In the genomic region with DNA sequence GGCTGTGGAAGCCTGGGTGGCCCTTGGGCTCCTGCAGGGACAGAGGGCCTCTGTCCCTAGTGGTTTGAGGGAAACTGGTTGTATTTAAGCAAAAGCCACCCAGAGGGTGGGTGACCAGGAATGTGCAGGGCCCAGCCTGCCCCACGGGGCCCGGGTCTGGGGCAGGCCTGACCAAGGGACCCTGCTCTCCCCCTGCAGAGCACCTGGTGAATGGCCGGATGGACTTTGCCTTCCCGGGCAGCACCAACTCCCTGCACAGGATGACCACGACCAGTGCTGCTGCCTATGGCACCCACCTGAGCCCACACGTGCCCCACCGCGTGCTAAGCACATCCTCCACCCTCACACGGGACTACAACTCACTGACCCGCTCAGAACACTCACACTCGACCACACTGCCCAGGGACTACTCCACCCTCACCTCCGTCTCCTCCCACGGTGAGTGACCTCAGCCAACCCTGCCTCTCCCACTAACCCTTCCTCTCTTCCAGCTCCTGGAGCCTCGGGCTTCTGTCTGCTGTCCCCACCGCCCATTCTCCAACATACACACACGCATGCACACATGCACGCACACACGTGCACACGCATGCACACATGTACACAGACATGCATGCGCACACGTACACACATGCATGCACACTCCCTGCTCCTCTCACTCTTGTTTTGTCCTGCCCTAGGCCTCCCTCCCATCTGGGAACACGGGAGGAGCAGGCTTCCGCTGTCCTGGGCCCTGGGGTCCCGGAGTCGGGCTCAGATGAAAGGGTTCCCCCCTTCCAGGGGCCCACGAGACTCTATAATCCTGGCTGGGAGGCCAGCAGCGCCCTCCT, we compare ENCODE assay signal across 1 cellular context.
A peak's percentile ranks its signal among the peaks of the same experiment; 100 is the strongest.
TF ChIP-seq lines count a peak whose summit lies in the region.

No MANE protein-coding gene starts in this region.

TF ChIP-seq in HepG2, 621 proteins besides CTCF, POLR2A, EP300 and RAD21 (continued from another document and continues in another):
- TF ChIP-seq, protein P1, sequence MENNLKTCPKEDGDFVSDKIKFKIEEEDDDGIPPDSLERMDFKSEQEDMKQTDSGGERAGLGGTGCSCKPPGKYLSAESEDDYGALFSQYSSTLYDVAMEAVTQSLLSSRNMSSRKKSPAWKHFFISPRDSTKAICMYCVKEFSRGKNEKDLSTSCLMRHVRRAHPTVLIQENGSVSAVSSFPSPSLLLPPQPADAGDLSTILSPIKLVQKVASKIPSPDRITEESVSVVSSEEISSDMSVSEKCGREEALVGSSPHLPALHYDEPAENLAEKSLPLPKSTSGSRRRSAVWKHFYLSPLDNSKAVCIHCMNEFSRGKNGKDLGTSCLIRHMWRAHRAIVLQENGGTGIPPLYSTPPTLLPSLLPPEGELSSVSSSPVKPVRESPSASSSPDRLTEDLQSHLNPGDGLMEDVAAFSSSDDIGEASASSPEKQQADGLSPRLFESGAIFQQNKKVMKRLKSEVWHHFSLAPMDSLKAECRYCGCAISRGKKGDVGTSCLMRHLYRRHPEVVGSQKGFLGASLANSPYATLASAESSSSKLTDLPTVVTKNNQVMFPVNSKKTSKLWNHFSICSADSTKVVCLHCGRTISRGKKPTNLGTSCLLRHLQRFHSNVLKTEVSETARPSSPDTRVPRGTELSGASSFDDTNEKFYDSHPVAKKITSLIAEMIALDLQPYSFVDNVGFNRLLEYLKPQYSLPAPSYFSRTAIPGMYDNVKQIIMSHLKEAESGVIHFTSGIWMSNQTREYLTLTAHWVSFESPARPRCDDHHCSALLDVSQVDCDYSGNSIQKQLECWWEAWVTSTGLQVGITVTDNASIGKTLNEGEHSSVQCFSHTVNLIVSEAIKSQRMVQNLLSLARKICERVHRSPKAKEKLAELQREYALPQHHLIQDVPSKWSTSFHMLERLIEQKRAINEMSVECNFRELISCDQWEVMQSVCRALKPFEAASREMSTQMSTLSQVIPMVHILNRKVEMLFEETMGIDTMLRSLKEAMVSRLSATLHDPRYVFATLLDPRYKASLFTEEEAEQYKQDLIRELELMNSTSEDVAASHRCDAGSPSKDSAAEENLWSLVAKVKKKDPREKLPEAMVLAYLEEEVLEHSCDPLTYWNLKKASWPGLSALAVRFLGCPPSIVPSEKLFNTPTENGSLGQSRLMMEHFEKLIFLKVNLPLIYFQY (CRISPR knock-in tag; IDR thresholded peaks at IDR 0.05; ENCODE audit: borderline replicate concordance), result peak; percentile 57; the same call in 1 of the 2 replicates
- TF ChIP-seq RBAK (CRISPR knock-in tag; IDR thresholded peaks at IDR 0.05) (0 out of 2 replicates have a peak, but pooled peaks have one; percentile 43), ZHX1 (CRISPR knock-in tag; IDR thresholded peaks at IDR 0.05; ENCODE audit: low read depth) (peak; percentile 92; the same call in 1 of the 2 replicates), KLF16 (CRISPR knock-in tag; IDR thresholded peaks at IDR 0.05) (peak; percentile 41 to 98; a peak in 3 of 4 replicates), PRDM15 (CRISPR knock-in tag; IDR thresholded peaks at IDR 0.05) (no peak), GPN1 (CRISPR knock-in tag; IDR thresholded peaks at IDR 0.05; ENCODE audit: borderline replicate concordance) (peak; percentile 65; the same call in 1 of the 2 replicates), YEATS2 (CRISPR knock-in tag; IDR thresholded peaks at IDR 0.05; ENCODE audit: borderline replicate concordance) (peak; percentile 77), ZNF766 (CRISPR knock-in tag; IDR thresholded peaks at IDR 0.05; ENCODE audit: borderline replicate concordance) (peak; percentile 29; the same call in 1 of the 2 replicates), SALL2 (CRISPR knock-in tag; IDR thresholded peaks at IDR 0.05) (peak; percentile 0; the same call in 1 of the 2 replicates), KDM1A (CRISPR knock-in tag; IDR thresholded peaks at IDR 0.05) (0 out of 2 replicates have a peak, but pooled peaks have one; percentile 26), ZNF256 (CRISPR knock-in tag; conservative IDR thresholded peaks at IDR 0.05) (peak; percentile 80; the same call in 1 of the 2 replicates), ZNF660 (CRISPR knock-in tag; IDR thresholded peaks at IDR 0.05; ENCODE audit: borderline replicate concordance, low read depth) (0 out of 2 replicates have a peak, but pooled peaks have one; percentile 30), TBL1XR1 (IDR thresholded peaks at IDR 0.05; ENCODE audit: borderline replicate concordance, low read length, partially characterized antibody) (no peak), ZNF326 (CRISPR knock-in tag; IDR thresholded peaks at IDR 0.05; ENCODE audit: borderline replicate concordance) (no peak; the same call in 1 of the 2 replicates), SP140L (CRISPR knock-in tag; IDR thresholded peaks at IDR 0.05; ENCODE audit: borderline replicate concordance) (no peak), U2AF1 (optimal IDR thresholded peaks at IDR 0.05; ENCODE audit: low read depth, low read length) (peak; percentile 67), ZNF274 (CRISPR knock-in tag; IDR thresholded peaks at IDR 0.05) (peak; percentile 91), KLF12 (CRISPR knock-in tag; IDR thresholded peaks at IDR 0.05; ENCODE audit: borderline replicate concordance) (peak; percentile 40; the same call in 1 of the 2 replicates), ZFY (CRISPR knock-in tag; IDR thresholded peaks at IDR 0.05) (peak; percentile 5), ZNF589 (CRISPR knock-in tag; conservative IDR thresholded peaks at IDR 0.05) (peak; percentile 94), SIX4 (CRISPR knock-in tag; IDR thresholded peaks at IDR 0.05) (0 out of 2 replicates have a peak, but pooled peaks have one; percentile 20), KLF6 (CRISPR knock-in tag; IDR thresholded peaks at IDR 0.05) (peak; percentile 80; the same call in 1 of the 2 replicates), HNRNPL (IDR thresholded peaks at IDR 0.05; ENCODE audit: low read depth, low read length) (peak; percentile 96), FOXK1 (CRISPR knock-in tag; IDR thresholded peaks at IDR 0.05; ENCODE audit: borderline replicate concordance, low read depth) (no peak), CHD2 (IDR thresholded peaks at IDR 0.05; ENCODE audit: low read depth, low read length) (no peak), TFDP1 (CRISPR knock-in tag; IDR thresholded peaks at IDR 0.05; ENCODE audit: borderline replicate concordance) (peak; percentile 65), ZNF512B (CRISPR knock-in tag; IDR thresholded peaks at IDR 0.05; ENCODE audit: borderline replicate concordance) (peak; percentile 75; the same call in 1 of the 2 replicates), ZNF430 (CRISPR knock-in tag; IDR thresholded peaks at IDR 0.05) (peak; percentile 23; the same call in 1 of the 2 replicates)
- TF ChIP-seq, protein P2, sequence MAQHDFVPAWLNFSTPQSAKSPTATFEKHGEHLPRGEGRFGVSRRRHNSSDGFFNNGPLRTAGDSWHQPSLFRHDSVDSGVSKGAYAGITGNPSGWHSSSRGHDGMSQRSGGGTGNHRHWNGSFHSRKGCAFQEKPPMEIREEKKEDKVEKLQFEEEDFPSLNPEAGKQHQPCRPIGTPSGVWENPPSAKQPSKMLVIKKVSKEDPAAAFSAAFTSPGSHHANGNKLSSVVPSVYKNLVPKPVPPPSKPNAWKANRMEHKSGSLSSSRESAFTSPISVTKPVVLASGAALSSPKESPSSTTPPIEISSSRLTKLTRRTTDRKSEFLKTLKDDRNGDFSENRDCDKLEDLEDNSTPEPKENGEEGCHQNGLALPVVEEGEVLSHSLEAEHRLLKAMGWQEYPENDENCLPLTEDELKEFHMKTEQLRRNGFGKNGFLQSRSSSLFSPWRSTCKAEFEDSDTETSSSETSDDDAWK (CRISPR knock-in tag; IDR thresholded peaks at IDR 0.05), result no peak
- TF ChIP-seq, protein P3, sequence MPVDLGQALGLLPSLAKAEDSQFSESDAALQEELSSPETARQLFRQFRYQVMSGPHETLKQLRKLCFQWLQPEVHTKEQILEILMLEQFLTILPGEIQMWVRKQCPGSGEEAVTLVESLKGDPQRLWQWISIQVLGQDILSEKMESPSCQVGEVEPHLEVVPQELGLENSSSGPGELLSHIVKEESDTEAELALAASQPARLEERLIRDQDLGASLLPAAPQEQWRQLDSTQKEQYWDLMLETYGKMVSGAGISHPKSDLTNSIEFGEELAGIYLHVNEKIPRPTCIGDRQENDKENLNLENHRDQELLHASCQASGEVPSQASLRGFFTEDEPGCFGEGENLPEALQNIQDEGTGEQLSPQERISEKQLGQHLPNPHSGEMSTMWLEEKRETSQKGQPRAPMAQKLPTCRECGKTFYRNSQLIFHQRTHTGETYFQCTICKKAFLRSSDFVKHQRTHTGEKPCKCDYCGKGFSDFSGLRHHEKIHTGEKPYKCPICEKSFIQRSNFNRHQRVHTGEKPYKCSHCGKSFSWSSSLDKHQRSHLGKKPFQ (CRISPR knock-in tag; IDR thresholded peaks at IDR 0.05; ENCODE audit: insufficient replicate concordance), result no peak
- TF ChIP-seq, protein P4, sequence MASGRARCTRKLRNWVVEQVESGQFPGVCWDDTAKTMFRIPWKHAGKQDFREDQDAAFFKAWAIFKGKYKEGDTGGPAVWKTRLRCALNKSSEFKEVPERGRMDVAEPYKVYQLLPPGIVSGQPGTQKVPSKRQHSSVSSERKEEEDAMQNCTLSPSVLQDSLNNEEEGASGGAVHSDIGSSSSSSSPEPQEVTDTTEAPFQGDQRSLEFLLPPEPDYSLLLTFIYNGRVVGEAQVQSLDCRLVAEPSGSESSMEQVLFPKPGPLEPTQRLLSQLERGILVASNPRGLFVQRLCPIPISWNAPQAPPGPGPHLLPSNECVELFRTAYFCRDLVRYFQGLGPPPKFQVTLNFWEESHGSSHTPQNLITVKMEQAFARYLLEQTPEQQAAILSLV (CRISPR knock-in tag; IDR thresholded peaks at IDR 0.05; ENCODE audit: borderline replicate concordance), result no peak; the same call in 1 of the 2 replicates
